ENCODE assay signal across 8 cellular contexts in genomic region chr11:45804806-45805304, GRCh38. TPM values are rescaled to one million over a fixed set of nuclear protein-coding genes. Genes with fewer than 3 reads are reported as not detected.
DNase-seq lines count a peak whose midpoint lies in the region; ATAC-seq lines count a peak whose summit lies in the region.

Gene SLC35C1, plus strand, starts transcription at chr11:45805149. Its CDS starts 653 bp downstream, at chr11:45805802.

- peak within 1 kb of the TSS; percentile 61 for H3K4ac ChIP-seq in mesendoderm (ENCODE audit: low read depth, low read length)

- no peak within 1 kb of the TSS for H2BK5ac ChIP-seq in mesendoderm (ENCODE audit: low read length)

- no peak within 1 kb of the TSS for H4K5ac ChIP-seq in mesendoderm (ENCODE audit: low read length)

- H3K4me3 ChIP-seq in mesendoderm (ENCODE audit: low read length): peak within 1 kb of the TSS; percentile 69

- peaks cover 39 to 43% of the 10 kb centered on the region in 2 donors for H3K4me1 Mint-ChIP-seq in effector memory CD8-positive, alpha-beta T cell (ENCODE audit: low read depth in 2 of 2)

- peaks cover 4% of the 10 kb centered on the region for H3K4me1 ChIP-seq in mesendoderm (ENCODE audit: control insufficient read depth, low read depth, low read length)

- peak; percentile 99 for DNase-seq in COLO668 (lab: John Stamatoyannopoulos, UW; ENCODE audit: unreplicated experiment)
- DNase-seq in HS-27A (ENCODE audit: low read depth): peak; percentile 81
- peak; percentile 89 to 99 for DNase-seq in NOMO-1 (lab: John Stamatoyannopoulos, UW; ENCODE audit: unreplicated experiment in 2 of 2)
- DNase-seq in activated CD8-positive, alpha-beta memory T cell treated with anti-CD3 and anti-CD28 coated beads for 4 hours (ENCODE audit: low read depth in 2 of 2): peak; percentile 92
- DNase-seq in effector memory CD8-positive, alpha-beta T cell: peak; percentile 96 to 97 (median 97)
- peak; percentile 98 for DNase-seq in mesendoderm
- peak; percentile 93 for DNase-seq in stimulated activated CD8-positive, alpha-beta memory T cell treated with anti-CD3 and anti-CD28 coated beads, Interleukin-15, amount 100 ng/mL, for 1 hour (ENCODE audit: low read depth)

- H3K9me3 Mint-ChIP-seq in effector memory CD8-positive, alpha-beta T cell: no peaks in the 10 kb centered on the region

- H3K79me2 ChIP-seq in mesendoderm (ENCODE audit: control insufficient read depth, insufficient read depth, low read length): no peaks in the 10 kb centered on the region

- peak within 1 kb of the TSS; percentile 91 for H3K27ac Mint-ChIP-seq in effector memory CD8-positive, alpha-beta T cell

- no peak within 1 kb of the TSS for H3K27ac ChIP-seq in mesendoderm (ENCODE audit: low read depth, low read length)

- peak within 1 kb of the TSS; percentile 87 for H3K4me2 ChIP-seq in mesendoderm (ENCODE audit: low read length)

- no peaks in the 10 kb centered on the region for H3K27me3 ChIP-seq in mesendoderm (ENCODE audit: insufficient read depth, low read length, poor library complexity)

- H3K36me3 Mint-ChIP-seq in effector memory CD8-positive, alpha-beta T cell (ENCODE audit: insufficient read depth): peaks cover 13% of the 10 kb centered on the region

- no CpG with 5 or more reads among the region's 45 CpGs for WGBS in mesendoderm (ENCODE audit: extremely low coverage, insufficient coverage, low lambda C conversion rate)

- H2BK120ac ChIP-seq in mesendoderm (ENCODE audit: low read depth, low read length): no peak within 1 kb of the TSS

- H3K27me3 Mint-ChIP-seq in effector memory CD8-positive, alpha-beta T cell: no peaks in the 10 kb centered on the region

- H3K4me3 Mint-ChIP-seq in effector memory CD8-positive, alpha-beta T cell: peak within 1 kb of the TSS; percentile 91 to 97

- H2BK15ac ChIP-seq in mesendoderm (replicated peaks; ENCODE audit: low read depth): no peak within 1 kb of the TSS

- H2AK5ac ChIP-seq in mesendoderm (ENCODE audit: low read length): no peak within 1 kb of the TSS

- peak within 1 kb of the TSS; percentile 89 for H3K56ac ChIP-seq in mesendoderm (ENCODE audit: low read length)

- peak; percentile 94 for ATAC-seq in GM19467 (IDR thresholded peaks at IDR 0.05; ENCODE audit: unreplicated experiment)
- peak; percentile 95 for ATAC-seq in effector memory CD8-positive, alpha-beta T cell (replicated peaks)

- H3K36me3 ChIP-seq in mesendoderm (ENCODE audit: control insufficient read depth, insufficient read depth, low read length): no peaks in the 10 kb centered on the region

- peak within 1 kb of the TSS; percentile 72 for H3K9ac ChIP-seq in mesendoderm (ENCODE audit: low read length)

- H4K8ac ChIP-seq in mesendoderm (ENCODE audit: low read depth, low read length): no peak within 1 kb of the TSS

- peak within 1 kb of the TSS; percentile 54 for H3K23ac ChIP-seq in mesendoderm (ENCODE audit: low read length)

- H3K79me1 ChIP-seq in mesendoderm (ENCODE audit: low read length): peaks cover 14% of the 10 kb centered on the region

- peak within 1 kb of the TSS; percentile 52 for H3K18ac ChIP-seq in mesendoderm (ENCODE audit: low read length)

RNA-seq across cellular contexts. Expression of gene SLC35C1, which starts in this region (rescaled TPM):
- 7.2 TPM for polyA plus RNA-seq in mesendoderm (2013, experiment 1 of 2)
- 7.3 TPM for polyA plus RNA-seq in mesendoderm (2013, experiment 2 of 2)
